ENCODE assay signal across 9 cellular contexts in genomic region chr7:17123020-17123419, GRCh38.
DNase-seq lines count a peak whose midpoint lies in the region; ATAC-seq and TF ChIP-seq lines count a peak whose summit lies in the region.
"Had no signal": no experiment of that assay in that cellular context is flagged by ENCODE, and none has a peak within 500 bp of the region (broad histone marks: within the 10 kb centered on the region; RNA-seq: fewer than 3 reads in every experiment).

No MANE protein-coding gene starts in this region.

- no peaks in the 10 kb centered on the region for H3F3A ChIP-seq in MM.1S (ENCODE audit: insufficient read depth, low read length)

- ATAC-seq in GM21390 (IDR thresholded peaks at IDR 0.05; ENCODE audit: unreplicated experiment): peak; percentile 48

- H3K4me2 ChIP-seq in MM.1S (ENCODE audit: low read depth, low read length): peak overlapping the region; percentile 49; the same call in 1 of the 2 replicates
- peak overlapping the region; percentile 36 for H3K4me2 ChIP-seq in fibroblast of lung (ENCODE audit: extremely low read depth, insufficient read depth, low read length)

- DNase-seq in AG09319 (ENCODE audit: extremely low read depth, low read depth) (peak; percentile 83), MM.1S (peak; percentile 43), fibroblast of lung (ENCODE audit: low read depth in 2 of 2) (peak; percentile 92), NCI-H345 (lab: John Stamatoyannopoulos, UW) (no peak), NCI-H69 (lab: John Stamatoyannopoulos, UW) (no peak), NCI-H1105 treated with DMSO at 0.1 percent for 48 hours (lab: John Stamatoyannopoulos, UW) (no peak), colonic mucosa (no peak)

- H3K79me2 ChIP-seq in MM.1S (ENCODE audit: low read length) (no peaks in the 10 kb centered on the region), fibroblast of lung (ENCODE audit: control insufficient read depth, insufficient read depth, low read length) (no peaks in the 10 kb centered on the region)

- H4K20me1 ChIP-seq in MM.1S (ENCODE audit: insufficient read depth, low read length): no peaks in the 10 kb centered on the region
- H4K20me1 ChIP-seq in fibroblast of lung (ENCODE audit: control insufficient read depth, extremely low read depth, insufficient read depth, low read length): no peaks in the 10 kb centered on the region

- H3K4me3 ChIP-seq in MM.1S (ENCODE audit: low read length): no peak overlapping the region
- H3K4me3 ChIP-seq in fibroblast of lung (replicated peaks in 1 of 4; ENCODE audit: control extremely low read depth in 1 of 4, insufficient read depth in 1 of 4, low read depth in 3 of 4, low read length in 4 of 4): no peak overlapping the region
- no peak overlapping the region for H3K4me3 ChIP-seq in colonic mucosa

- H2AFZ ChIP-seq in MM.1S (ENCODE audit: low read length) (no peak overlapping the region), fibroblast of lung (ENCODE audit: low read length) (peak overlapping the region; percentile 20)

- H3K9me3 ChIP-seq in MM.1S (replicated peaks; ENCODE audit: insufficient read depth, low read length) (no peaks in the 10 kb centered on the region), fibroblast of lung (ENCODE audit: control insufficient read depth, insufficient read depth, low read depth, low read length) (no peaks in the 10 kb centered on the region), colonic mucosa (no peaks in the 10 kb centered on the region)

- no peaks in the 10 kb centered on the region for H3K9me2 ChIP-seq in MM.1S (replicated peaks; ENCODE audit: insufficient read depth, low read length)

- H3K4me1 ChIP-seq in MM.1S (ENCODE audit: low read length) (peaks cover 13% of the 10 kb centered on the region; the same call in 1 of the 2 replicates), fibroblast of lung (ENCODE audit: control insufficient read depth, extremely low read depth, insufficient read depth, low read length) (no peaks in the 10 kb centered on the region), colonic mucosa (no peaks in the 10 kb centered on the region)

- H3K27me3 ChIP-seq in MM.1S (replicated peaks; ENCODE audit: insufficient read depth, low read length) (no peaks in the 10 kb centered on the region), fibroblast of lung (ENCODE audit: control insufficient read depth, insufficient read depth, low read length) (no peaks in the 10 kb centered on the region), colonic mucosa (no peaks in the 10 kb centered on the region)

- intact Hi-C loops in colonic mucosa (cut with DNase I): no loop called here

- H3K36me3 ChIP-seq in MM.1S (replicated peaks; ENCODE audit: insufficient read depth, low read length) (no peaks in the 10 kb centered on the region), fibroblast of lung (ENCODE audit: control insufficient read depth, insufficient read depth, low read length) (no peaks in the 10 kb centered on the region), colonic mucosa (no peaks in the 10 kb centered on the region)

- H3K9ac ChIP-seq in MM.1S (ENCODE audit: low read length): no peak overlapping the region
- no peak overlapping the region for H3K9ac ChIP-seq in fibroblast of lung (ENCODE audit: insufficient read depth, low read length)
- no peak overlapping the region for H3K9ac ChIP-seq in colonic mucosa (ENCODE audit: low read depth in 2 of 2, low read length in 2 of 2)

- H3K27ac ChIP-seq in MM.1S (ENCODE audit: low read length) (no peak overlapping the region), fibroblast of lung (ENCODE audit: insufficient read depth, low read length) (peak overlapping the region; percentile 45), colonic mucosa (no peak overlapping the region)
- H3K27ac ChIP-seq: VCaP had no signal

- TF ChIP-seq CTCF in AG09319 (IDR thresholded peaks at IDR 0.05; ENCODE audit: low read depth, low read length): no peak
- TF ChIP-seq CTCF in MM.1S (IDR thresholded peaks at IDR 0.05; ENCODE audit: low read length): no peak
- no peak for TF ChIP-seq CTCF in fibroblast of lung (conservative IDR thresholded peaks at IDR 0.05 in 1 of 2, IDR thresholded peaks at IDR 0.05 in 1 of 2; ENCODE audit: low read depth in 1 of 2, low read length in 2 of 2)
- TF ChIP-seq CTCF in colonic mucosa (IDR thresholded peaks at IDR 0.05): no peak

Comparison
In these comparisons a context has a peak if more than half of its experiments do, and no peak if none do; other contexts are left out.
1. DNase-seq: peak in AG09319 (single experiment), MM.1S (single experiment) and fibroblast of lung (2 of 2); none in NCI-H345 (single experiment), NCI-H69 (single experiment), NCI-H1105 treated with DMSO at 0.1 percent for 48 hours (single experiment) and colonic mucosa (single experiment).